ENCODE assay signal across 16 cellular contexts in the genomic region with DNA sequence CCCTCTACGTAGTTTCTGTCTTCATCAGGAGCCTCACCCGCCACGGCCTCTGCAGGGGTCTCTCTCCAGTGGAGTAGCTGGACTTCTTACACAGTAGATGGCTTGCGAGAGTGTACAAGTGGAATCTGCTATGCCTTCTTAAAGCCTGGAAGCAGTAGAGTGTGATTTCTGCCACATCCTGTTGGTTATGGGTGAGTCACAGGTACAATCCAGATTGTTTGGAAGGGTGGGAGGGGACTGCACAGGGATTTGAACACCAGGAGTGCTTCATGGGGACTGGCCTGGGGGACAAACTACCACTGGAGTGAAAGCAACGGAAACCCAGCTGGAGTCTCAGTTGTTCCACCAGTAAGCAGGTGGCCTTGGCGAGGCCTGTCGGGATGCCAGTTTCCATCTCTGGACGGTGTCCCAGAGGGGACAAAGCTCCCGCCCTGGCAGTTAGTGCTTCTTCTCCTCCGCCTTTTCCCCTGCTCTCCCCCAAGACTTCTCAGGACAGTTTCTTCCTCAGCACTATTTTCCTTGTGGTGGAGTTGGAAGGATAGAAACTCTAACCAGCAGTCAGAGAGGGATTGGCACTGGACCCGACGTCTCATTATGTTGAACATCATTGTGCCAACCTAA.
A peak's percentile ranks its signal among the peaks of the same experiment; 100 is the strongest.
DNase-seq lines count a peak whose midpoint lies in the region; ATAC-seq, FAIRE-seq and TF ChIP-seq lines count a peak whose summit lies in the region.
"Had no signal": no experiment of that assay in that cellular context is flagged by ENCODE, and none has a peak within 500 bp of the region (broad histone marks: within the 10 kb centered on the region; RNA-seq: fewer than 3 reads in every experiment).

No MANE protein-coding gene starts in this region.

- no peak for ATAC-seq in stimulated activated memory B cell treated with anti-CD40 and anti-IgM and Interleukin-4, amounts not matched to agents 10 μg/mL and 1 μg/mL and 100 μg/mL, for 72 hours

- H2AFZ ChIP-seq in astrocyte (ENCODE audit: low read depth, low read length) = peak overlapping the region; percentile 39

- no peak overlapping the region for H3K27ac Mint-ChIP-seq in astrocyte (ENCODE audit: unreplicated experiment)
- H3K27ac Mint-ChIP-seq in stimulated activated memory B cell treated with anti-CD40 and anti-IgM and Interleukin-4, amounts not matched to agents 10 μg/mL and 1 μg/mL and 100 μg/mL, for 72 hours = no peak overlapping the region
- H3K27ac Mint-ChIP-seq in activated CD4-positive, alpha-beta memory T cell treated with anti-CD3 and anti-CD28 coated beads for 36 hours = no peak overlapping the region
- H3K27ac Mint-ChIP-seq: activated CD4-positive, alpha-beta T cell treated with anti-CD3 and anti-CD28 coated beads, Interleukin-2, amount 10 ng/mL, durations not matched to agents 7 days and 5 days; activated naive CD8-positive, alpha-beta T cell treated with anti-CD3 and anti-CD28 coated beads for 36 hours had no signal

- no peak overlapping the region for H3K9ac ChIP-seq in astrocyte (ENCODE audit: low read length)

- intact Hi-C loops in esophagus squamous epithelium (cut with DNase I) = no loop called here
- intact Hi-C loops in activated CD4-positive, alpha-beta memory T cell treated with anti-CD3 and anti-CD28 coated beads for 36 hours (cut with micrococcal nuclease) = no loop called here

- peaks cover 13% of the 10 kb centered on the region for H3K4me1 ChIP-seq in astrocyte (ENCODE audit: insufficient read depth, low read length)
- no peaks in the 10 kb centered on the region for H3K4me1 ChIP-seq in esophagus squamous epithelium
- H3K4me1 ChIP-seq: left ventricle myocardium inferior, sigmoid colon had no signal

- H3K4me3 Mint-ChIP-seq in astrocyte (ENCODE audit: unreplicated experiment) = no peak overlapping the region
- H3K4me3 Mint-ChIP-seq in stimulated activated memory B cell treated with anti-CD40 and anti-IgM and Interleukin-4, amounts not matched to agents 10 μg/mL and 1 μg/mL and 100 μg/mL, for 72 hours = no peak overlapping the region
- no peak overlapping the region for H3K4me3 Mint-ChIP-seq in activated CD4-positive, alpha-beta memory T cell treated with anti-CD3 and anti-CD28 coated beads for 36 hours
- H3K4me3 Mint-ChIP-seq: activated CD4-positive, alpha-beta T cell treated with anti-CD3 and anti-CD28 coated beads, Interleukin-2, amount 10 ng/mL, durations not matched to agents 7 days and 5 days; activated naive CD8-positive, alpha-beta T cell treated with anti-CD3 and anti-CD28 coated beads for 36 hours had no signal

- no peaks in the 10 kb centered on the region for H3K36me3 Mint-ChIP-seq in astrocyte (ENCODE audit: low read depth, unreplicated experiment)
- H3K36me3 Mint-ChIP-seq in stimulated activated memory B cell treated with anti-CD40 and anti-IgM and Interleukin-4, amounts not matched to agents 10 μg/mL and 1 μg/mL and 100 μg/mL, for 72 hours = no peaks in the 10 kb centered on the region
- H3K36me3 Mint-ChIP-seq in activated CD4-positive, alpha-beta memory T cell treated with anti-CD3 and anti-CD28 coated beads for 36 hours = no peaks in the 10 kb centered on the region
- H3K36me3 Mint-ChIP-seq: activated naive CD8-positive, alpha-beta T cell treated with anti-CD3 and anti-CD28 coated beads for 36 hours had no signal

- peaks cover 4% of the 10 kb centered on the region for H3K4me1 Mint-ChIP-seq in astrocyte (ENCODE audit: low read depth, unreplicated experiment)
- peaks cover 7% of the 10 kb centered on the region for H3K4me1 Mint-ChIP-seq in stimulated activated memory B cell treated with anti-CD40 and anti-IgM and Interleukin-4, amounts not matched to agents 10 μg/mL and 1 μg/mL and 100 μg/mL, for 72 hours
- no peaks in the 10 kb centered on the region for H3K4me1 Mint-ChIP-seq in activated CD4-positive, alpha-beta memory T cell treated with anti-CD3 and anti-CD28 coated beads for 36 hours (ENCODE audit: low read depth)
- H3K4me1 Mint-ChIP-seq: activated CD4-positive, alpha-beta T cell treated with anti-CD3 and anti-CD28 coated beads, Interleukin-2, amount 10 ng/mL, durations not matched to agents 7 days and 5 days had no signal

- H4K20me1 ChIP-seq in astrocyte (ENCODE audit: insufficient read depth, low read length) = no peaks in the 10 kb centered on the region

- FAIRE-seq in astrocyte (lab: Jason Lieb, UNC) = no peak

- no peaks in the 10 kb centered on the region for H3K36me3 ChIP-seq in astrocyte (ENCODE audit: insufficient read depth, low read length)
- no peaks in the 10 kb centered on the region for H3K36me3 ChIP-seq in kidney epithelial cell (ENCODE audit: control insufficient read depth, insufficient read depth, low read length)
- no peaks in the 10 kb centered on the region for H3K36me3 ChIP-seq in esophagus squamous epithelium
- H3K36me3 ChIP-seq: left ventricle myocardium inferior, sigmoid colon had no signal

- peaks cover 22% of the 10 kb centered on the region for H3K27me3 Mint-ChIP-seq in astrocyte (ENCODE audit: low read depth, unreplicated experiment)
- peaks cover 13% of the 10 kb centered on the region for H3K27me3 Mint-ChIP-seq in stimulated activated memory B cell treated with anti-CD40 and anti-IgM and Interleukin-4, amounts not matched to agents 10 μg/mL and 1 μg/mL and 100 μg/mL, for 72 hours
- H3K27me3 Mint-ChIP-seq in activated CD4-positive, alpha-beta memory T cell treated with anti-CD3 and anti-CD28 coated beads for 36 hours = peaks cover 26% of the 10 kb centered on the region

- POLR2A ChIA-PET in activated CD4-positive, alpha-beta memory T cell treated with anti-CD3 and anti-CD28 coated beads for 36 hours (lab: Charles Lee) = no interaction called here

- peak overlapping the region; percentile 63 for H3K4me2 ChIP-seq in astrocyte (ENCODE audit: low read length)

- CTCF ChIA-PET in activated CD4-positive, alpha-beta memory T cell treated with anti-CD3 and anti-CD28 coated beads for 36 hours (lab: Charles Lee) = interaction anchor here (1.3 kb wide), 1 partner anchor 43 kb away, joined by 3 read pairs; no protein-coding TSS in a partner anchor

- H3K9me3 Mint-ChIP-seq in astrocyte (ENCODE audit: unreplicated experiment) = peaks cover 5% of the 10 kb centered on the region
- no peaks in the 10 kb centered on the region for H3K9me3 Mint-ChIP-seq in stimulated activated memory B cell treated with anti-CD40 and anti-IgM and Interleukin-4, amounts not matched to agents 10 μg/mL and 1 μg/mL and 100 μg/mL, for 72 hours
- H3K9me3 Mint-ChIP-seq in activated CD4-positive, alpha-beta memory T cell treated with anti-CD3 and anti-CD28 coated beads for 36 hours = no peaks in the 10 kb centered on the region
- H3K9me3 Mint-ChIP-seq: activated CD4-positive, alpha-beta T cell treated with anti-CD3 and anti-CD28 coated beads, Interleukin-2, amount 10 ng/mL, durations not matched to agents 7 days and 5 days; activated naive CD8-positive, alpha-beta T cell treated with anti-CD3 and anti-CD28 coated beads for 36 hours had no signal

- no peak for TF ChIP-seq CTCF in astrocyte (IDR thresholded peaks at IDR 0.05; ENCODE audit: insufficient read depth, low read depth, low read length)
- no peak for TF ChIP-seq CTCF in kidney epithelial cell (IDR thresholded peaks at IDR 0.05; ENCODE audit: insufficient read depth, low read length, poor library complexity, severe bottlenecking)
- no peak for TF ChIP-seq CTCF in esophagus squamous epithelium (IDR thresholded peaks at IDR 0.05)

- H3K9me3 ChIP-seq in astrocyte (ENCODE audit: insufficient read depth, low read depth, low read length) (no peaks in the 10 kb centered on the region), esophagus squamous epithelium (no peaks in the 10 kb centered on the region)
- H3K9me3 ChIP-seq: left ventricle myocardium inferior, sigmoid colon had no signal

- no peak for TF ChIP-seq POLR2A in esophagus squamous epithelium (IDR thresholded peaks at IDR 0.05)

- H3K4me3 ChIP-seq in astrocyte (ENCODE audit: insufficient read depth, low read depth, low read length) (no peak overlapping the region), kidney epithelial cell (ENCODE audit: low read depth, low read length) (no peak overlapping the region), esophagus squamous epithelium (no peak overlapping the region)
- H3K4me3 ChIP-seq: left ventricle myocardium inferior, sigmoid colon had no signal

- H3K27me3 ChIP-seq in astrocyte (ENCODE audit: insufficient read depth, low read length) (peaks cover 18% of the 10 kb centered on the region), kidney epithelial cell (ENCODE audit: control insufficient read depth, insufficient read depth, low read length) (peaks cover 6% of the 10 kb centered on the region), esophagus squamous epithelium (peaks cover 0 to 39% (median 0%) of the 10 kb centered on the region in 4 donors)

- H3K79me2 ChIP-seq in astrocyte (ENCODE audit: insufficient read depth, low read length) = no peaks in the 10 kb centered on the region

- peak overlapping the region; percentile 15 for H3K27ac ChIP-seq in astrocyte (ENCODE audit: low read depth, low read length)
- H3K27ac ChIP-seq in esophagus squamous epithelium = no peak overlapping the region
- H3K27ac ChIP-seq: left ventricle myocardium inferior, sigmoid colon had no signal

- WGBS in esophagus squamous epithelium, 2 donors = 82 to 91% methylated on average over 11 to 12 of the region's 12 CpGs

- DNase-seq in ELR (ENCODE audit: low read depth) (peak; percentile 82), M059J (ENCODE audit: low read depth) (peak; percentile 95), astrocyte (ENCODE audit: low read depth) (peak; percentile 63), kidney epithelial cell (ENCODE audit: low read depth) (peak; percentile 12), esophagus squamous epithelium (lab: John Stamatoyannopoulos, UW) (no peak)
- no peak for DNase-seq in activated CD4-positive, alpha-beta memory T cell treated with anti-CD3 and anti-CD28 coated beads for 36 hours
- DNase-seq in activated CD4-positive, alpha-beta T cell treated with anti-CD3 and anti-CD28 coated beads for 4 hours = no peak
- DNase-seq: activated CD4-positive, alpha-beta T cell treated with anti-CD3 and anti-CD28 coated beads, Interleukin-2, amount 10 ng/mL, durations not matched to agents 7 days and 5 days; activated naive CD8-positive, alpha-beta T cell treated with anti-CD3 and anti-CD28 coated beads for 36 hours; activated T-cell treated with anti-CD3 and anti-CD28 coated beads, Interleukin-2, amount 50 U/mL, for 1 hour; effector CD4-positive, alpha-beta T cell; left ventricle myocardium inferior; NCI-H345; sigmoid colon; stimulated activated CD4-positive, alpha-beta T cell treated with anti-CD3 and anti-CD28 coated beads, Interleukin-2, amount 100 ng/mL, for 24 hours had no signal

Comparison
In these comparisons a context has a peak if more than half of its experiments do, and no peak if none do; other contexts are left out.
1. DNase-seq: peak in ELR (single experiment), M059J (single experiment), astrocyte (single experiment) and kidney epithelial cell (single experiment); none in esophagus squamous epithelium (single experiment), activated CD4-positive, alpha-beta memory T cell treated with anti-CD3 and anti-CD28 coated beads for 36 hours (single experiment) and activated CD4-positive, alpha-beta T cell treated with anti-CD3 and anti-CD28 coated beads for 4 hours (0 of 2).